Comparison of ENCODE assay signal across 8 cellular contexts in genomic region chr17:36482611-36483504, GRCh38. TPM values are rescaled to one million over a fixed set of nuclear protein-coding genes. Genes with fewer than 3 reads are reported as not detected.
A peak's percentile ranks its signal among the peaks of the same experiment; 100 is the strongest.
DNase-seq lines count a peak whose midpoint lies in the region; ATAC-seq and TF ChIP-seq lines count a peak whose summit lies in the region.

No MANE protein-coding gene starts in this region.

- ATAC-seq in activated T-cell treated with anti-CD3 and anti-CD28 coated beads, Interleukin-2, amount 50 U/mL, for 4 hours, result peak; percentile 70
- no peak for ATAC-seq in HG03139 (IDR thresholded peaks at IDR 0.05; ENCODE audit: unreplicated experiment)

- intact Hi-C loops in OCI-LY7 (cut with micrococcal nuclease; ENCODE audit: unreplicated experiment), result no loop called here
- intact Hi-C loops in esophagus muscularis mucosa (cut with DNase I), result loop anchor here (2.0 to 10.0 kb wide), 2 partner anchors 298 to 514 kb away; no protein-coding TSS in a partner anchor

- H3K79me2 ChIP-seq in OCI-LY7 (ENCODE audit: insufficient read depth, low read depth, low read length), result peaks cover 12% of the 10 kb centered on the region; the same call in 1 of the 2 replicates

- no peaks in the 10 kb centered on the region for H3K9me2 ChIP-seq in OCI-LY7 (ENCODE audit: insufficient read depth, low read length)

- H4K20me1 ChIP-seq in OCI-LY7 (ENCODE audit: insufficient read depth, low read length), result no peaks in the 10 kb centered on the region

- POLR2A ChIA-PET in OCI-LY7 (lab: Charles Lee), result no interaction called here

- H3K9me3 Mint-ChIP-seq in activated T-cell treated with anti-CD3 and anti-CD28 coated beads, Interleukin-2, amount 50 U/mL, for 4 hours, result no peaks in the 10 kb centered on the region

- CTCF ChIA-PET in OCI-LY7 (lab: Charles Lee; ENCODE audit: unreplicated experiment), result no interaction called here

- H3K27me3 Mint-ChIP-seq in activated T-cell treated with anti-CD3 and anti-CD28 coated beads, Interleukin-2, amount 50 U/mL, for 4 hours (ENCODE audit: low read depth), result peaks cover 25% of the 10 kb centered on the region

- H3K9ac ChIP-seq in mucosa of stomach (ENCODE audit: low read length), result peak overlapping the region; percentile 12

- H3K27ac ChIP-seq in OCI-LY7 (ENCODE audit: low read depth, low read length, poor library complexity, severe bottlenecking), result no peak overlapping the region
- peak overlapping the region in 3 of 4 donors; percentile 36 to 44 (median 37) for H3K27ac ChIP-seq in esophagus muscularis mucosa (replicated peaks in 1 of 4)

- H3K9me3 ChIP-seq in OCI-LY7 (ENCODE audit: low read length), result no peaks in the 10 kb centered on the region
- no peaks in the 10 kb centered on the region for H3K9me3 ChIP-seq in esophagus muscularis mucosa
- no peaks in the 10 kb centered on the region for H3K9me3 ChIP-seq in mucosa of stomach (ENCODE audit: control insufficient read depth, low read length)

- H3K4me3 Mint-ChIP-seq in activated T-cell treated with anti-CD3 and anti-CD28 coated beads, Interleukin-2, amount 50 U/mL, for 4 hours, result peak overlapping the region; percentile 49

- TF ChIP-seq CTCF in OCI-LY7 (conservative IDR thresholded peaks at IDR 0.05; ENCODE audit: low read length), result peak; percentile 70
- TF ChIP-seq CTCF in esophagus muscularis mucosa (IDR thresholded peaks at IDR 0.05), result peak; percentile 86 to 98 (median 96)

- WGBS in esophagus muscularis mucosa, result 47% methylated on average over 9 of the region's 79 CpGs

- H3K27me3 ChIP-seq in esophagus muscularis mucosa (peaks cover 0 to 7% (median 0%) of the 10 kb centered on the region in 4 donors), mucosa of stomach (ENCODE audit: control insufficient read depth, insufficient read depth, low read length) (peaks cover 9% of the 10 kb centered on the region)

- H3K36me3 ChIP-seq in OCI-LY7 (ENCODE audit: insufficient read depth, low read length), result no peaks in the 10 kb centered on the region
- H3K36me3 ChIP-seq in esophagus muscularis mucosa, result no peaks in the 10 kb centered on the region
- no peaks in the 10 kb centered on the region for H3K36me3 ChIP-seq in mucosa of stomach (ENCODE audit: control insufficient read depth, insufficient read depth, low read length)

- no TSS peak for BruUV-seq in OCI-LY7 (replicated peaks; lab: Mats Ljungman, UMichigan)

- H3K4me2 ChIP-seq in OCI-LY7 (ENCODE audit: low read length), result no peak overlapping the region

- no peak overlapping the region for H3K4me3 ChIP-seq in OCI-LY7 (ENCODE audit: low read depth, low read length, poor library complexity, severe bottlenecking)
- peak overlapping the region; percentile 53 to 65 (median 56) for H3K4me3 ChIP-seq in esophagus muscularis mucosa
- peak overlapping the region; percentile 8 for H3K4me3 ChIP-seq in mucosa of stomach (ENCODE audit: low read length)

- H2AFZ ChIP-seq in OCI-LY7 (ENCODE audit: low read length), result no peak overlapping the region

- DNase-seq in DMS79 (lab: John Stamatoyannopoulos, UW) (peak; percentile 57), HUDEP-2 (lab: John Stamatoyannopoulos, UW; ENCODE audit: unreplicated experiment in 76 of 76) (peak; percentile 40 to 95 (median 86)), OCI-LY7 (ENCODE audit: low spot score) (peak; percentile 29), esophagus muscularis mucosa (ENCODE audit: extremely low spot score) (peak; percentile 94)
- DNase-seq in activated T-cell treated with anti-CD3 and anti-CD28 coated beads, Interleukin-2, amount 50 U/mL, for 4 hours, result peak; percentile 78
- DNase-seq in stimulated activated CD8-positive, alpha-beta memory T cell treated with anti-CD3 and anti-CD28 coated beads, Interleukin-2, amount 100 ng/mL, for 48 hours (ENCODE audit: low read depth in 2 of 2), result peak; percentile 78 to 80

- no peak for TF ChIP-seq EP300 in esophagus muscularis mucosa (IDR thresholded peaks at IDR 0.05)

- no peak for TF ChIP-seq POLR2A in esophagus muscularis mucosa (IDR thresholded peaks at IDR 0.05; ENCODE audit: low read depth)

- H3K36me3 Mint-ChIP-seq in activated T-cell treated with anti-CD3 and anti-CD28 coated beads, Interleukin-2, amount 50 U/mL, for 4 hours (ENCODE audit: insufficient read depth), result no peaks in the 10 kb centered on the region

- H3K4me1 ChIP-seq in OCI-LY7 (ENCODE audit: insufficient read depth, low read length, poor library complexity, severe bottlenecking) (peaks cover 17% of the 10 kb centered on the region), esophagus muscularis mucosa (peaks cover 19 to 34% (median 30%) of the 10 kb centered on the region in 4 donors), mucosa of stomach (ENCODE audit: control insufficient read depth, insufficient read depth, low read length) (peaks cover 17% of the 10 kb centered on the region)

- H3K4me1 Mint-ChIP-seq in activated T-cell treated with anti-CD3 and anti-CD28 coated beads, Interleukin-2, amount 50 U/mL, for 4 hours (ENCODE audit: low read depth), result peaks cover 24% of the 10 kb centered on the region

RNA-seq across cellular contexts. Expression of gene ZNHIT3, which starts 3.6 kb away (rescaled TPM):
- total RNA-seq in OCI-LY7 (2014; rRNA removed; shearing (Covaris generic)), result 40.4 and 42.2 TPM in 2 replicates
- total RNA-seq in OCI-LY7 (2022) (47.7 and 50.2 TPM in 2 replicates), esophagus muscularis mucosa (10 to 100 TPM; 18.4 to 35.1 (median 25.8) TPM)
- 10 to 100 TPM; 46.7 to 59.0 (median 50.8) TPM for total RNA-seq in activated T-cell treated with anti-CD3 and anti-CD28 coated beads, Interleukin-2, amount 50 U/mL, for 4 hours

RNA-seq across cellular contexts. Expression of gene MYO19, which starts 51.8 kb away (rescaled TPM):
- 109 and 124 TPM in 2 replicates for total RNA-seq in OCI-LY7 (2014; rRNA removed; shearing (Covaris generic))
- 154 and 169 TPM in 2 replicates for total RNA-seq in OCI-LY7 (2022)
- 100 to 1,000 TPM; 138 to 153 (median 151) TPM for total RNA-seq in activated T-cell treated with anti-CD3 and anti-CD28 coated beads, Interleukin-2, amount 50 U/mL, for 4 hours
- total RNA-seq in esophagus muscularis mucosa, result 10 to 100 TPM; 29.5 to 68.1 (median 44.3) TPM

RNA-seq across cellular contexts. Expression of gene PIGW, which starts 51.9 kb away (rescaled TPM):
- total RNA-seq in OCI-LY7 (2014; rRNA removed; shearing (Covaris generic)), result 4.6 and 5.6 TPM in 2 replicates
- total RNA-seq in OCI-LY7 (2022) (15.3 and 17.3 TPM in 2 replicates), esophagus muscularis mucosa (1 to 10 TPM; 2.5 to 6.5 (median 4.4) TPM)
- 10 to 100 TPM; 34.7 to 45.9 (median 38.0) TPM for total RNA-seq in activated T-cell treated with anti-CD3 and anti-CD28 coated beads, Interleukin-2, amount 50 U/mL, for 4 hours

Comparison
In these comparisons a context has a peak if more than half of its experiments do, and no peak if none do; other contexts are left out.
1. DNase-seq: peak in every context shown above with its lines; median percentile 94 in esophagus muscularis mucosa; 86 in HUDEP-2; 79 in stimulated activated CD8-positive, alpha-beta memory T cell treated with anti-CD3 and anti-CD28 coated beads, Interleukin-2, amount 100 ng/mL, for 48 hours; 78 in activated T-cell treated with anti-CD3 and anti-CD28 coated beads, Interleukin-2, amount 50 U/mL, for 4 hours; 57 in DMS79; 29 in OCI-LY7.